In genomic region chr19:15897738-15898276, GRCh38 we compare ENCODE assay signal across 24 cellular contexts. TPM values are rescaled to one million over a fixed set of nuclear protein-coding genes. Genes with fewer than 3 reads are reported as not detected.
"Had no signal": no experiment of that assay in that cellular context is flagged by ENCODE, and none has a peak within 500 bp of the region (broad histone marks: within the 10 kb centered on the region; RNA-seq: fewer than 3 reads in every experiment).

CYP4F2 (minus strand) TSS chr19:15898074; CDS start chr19:15897611, 463 bp downstream.

- DNase-seq: activated CD4-positive, alpha-beta memory T cell treated with anti-CD3 and anti-CD28 coated beads, Interleukin-2, amount 10 ng/mL, durations not matched to agents 7 days and 5 days; activated CD4-positive, alpha-beta T cell treated with anti-CD3 and anti-CD28 coated beads for 36 hours; activated naive CD4-positive, alpha-beta T cell treated with Interleukin-2 at 50 U/mL for 16 hours; activated naive CD8-positive, alpha-beta T cell treated with anti-CD3 and anti-CD28 coated beads, Interleukin-2, amount 50 U/mL, for 24 hours; activated T-cell treated with anti-CD3 and anti-CD28 coated beads, Interleukin-2, amount 50 U/mL, for 24 hours; brain microvascular endothelial cell; central memory CD4-positive, alpha-beta T cell; cortex of kidney; effector CD4-positive, alpha-beta T cell; heart left ventricle; mesenchymal stem cell; naive thymus-derived CD8-positive, alpha-beta T cell; ovary; stimulated activated naive B cell treated with anti-CD40 and anti-IgM and Interleukin-4, amounts not matched to agents 10 μg/mL and 1 μg/mL and 100 μg/mL, for 72 hours had no signal

- ATAC-seq: activated CD4-positive, alpha-beta T cell treated with anti-CD3 and anti-CD28 coated beads for 36 hours; activated naive CD8-positive, alpha-beta T cell treated with anti-CD3 and anti-CD28 coated beads, Interleukin-2, amount 50 U/mL, for 24 hours; esophagus mucosa; gastroesophageal sphincter; heart left ventricle; naive thymus-derived CD8-positive, alpha-beta T cell; sciatic nerve; stimulated activated naive B cell treated with anti-CD40 and anti-IgM and Interleukin-4, amounts not matched to agents 10 μg/mL and 1 μg/mL and 100 μg/mL, for 72 hours; WTC11 had no signal

- H3K4me1 ChIP-seq: gastroesophageal sphincter had no signal

- H3K4me3 ChIP-seq: gastroesophageal sphincter, heart left ventricle, ovary, thoracic aorta had no signal

- H3K9me3 ChIP-seq: gastroesophageal sphincter, heart left ventricle, ovary, thoracic aorta had no signal

- H3K27ac ChIP-seq: brain microvascular endothelial cell, gastroesophageal sphincter, heart left ventricle, ovary, thoracic aorta had no signal

- H3K36me3 ChIP-seq: brain microvascular endothelial cell, gastroesophageal sphincter, heart left ventricle, ovary, thoracic aorta had no signal

- H3K27me3 ChIP-seq: brain microvascular endothelial cell, ovary had no signal

RNA-seq across cellular contexts. Expression of gene CYP4F2, which starts in this region (rescaled TPM):
- total RNA-seq: activated CD4-positive, alpha-beta memory T cell treated with anti-CD3 and anti-CD28 coated beads, Interleukin-2, amount 10 ng/mL, durations not matched to agents 7 days and 5 days; activated CD4-positive, alpha-beta T cell treated with anti-CD3 and anti-CD28 coated beads for 36 hours; activated T-helper 2 cell treated with anti-CD3 and anti-CD28 coated beads, Interferon-gamma antibody, Interleukin-2, Interleukin-4, amounts not matched to agents 10 μg/mL and 5 μg/mL and 100 μg/mL, durations not matched to agents 14 hours and 24 hours and 36 hours; esophagus mucosa; gastroesophageal sphincter; heart left ventricle; kidney epithelial cell; naive thymus-derived CD8-positive, alpha-beta T cell; pulmonary artery endothelial cell; sciatic nerve; T-helper 2 cell treated with Interferon-gamma antibody and Interleukin-4, amounts not matched to agents 100 ng/mL and 5 ng/mL, for 36 hours; thoracic aorta; urinary bladder had no signal
- polyA plus RNA-seq: heart left ventricle; naive thymus-derived CD8-positive, alpha-beta T cell; ovary had no signal
